ENCODE assay signal across 8 cellular contexts in genomic region chr17:66713533-66714042, GRCh38.
DNase-seq lines count a peak whose midpoint lies in the region; ATAC-seq and TF ChIP-seq lines count a peak whose summit lies in the region.

No MANE protein-coding gene starts in this region.

- H3K4me3 ChIP-seq in GM06990 (replicated peaks; ENCODE audit: low read depth, low read length), result no peak overlapping the region
- H3K4me3 ChIP-seq in colonic mucosa, result no peak overlapping the region

- H3K36me3 Mint-ChIP-seq in WTC11 (no peaks in the 10 kb centered on the region), chondrocyte (ENCODE audit: low read depth) (peaks cover 4% of the 10 kb centered on the region)

- H3K27me3 Mint-ChIP-seq in WTC11 (ENCODE audit: low read depth) (no peaks in the 10 kb centered on the region), chondrocyte (ENCODE audit: low read depth) (no peaks in the 10 kb centered on the region)

- H3K4me1 Mint-ChIP-seq in WTC11 (peaks cover 77% of the 10 kb centered on the region), chondrocyte (ENCODE audit: low read depth) (peaks cover 39% of the 10 kb centered on the region)

- no peaks in the 10 kb centered on the region for H3K9me3 ChIP-seq in colonic mucosa

- ATAC-seq in GM19328 (IDR thresholded peaks at IDR 0.05; ENCODE audit: unreplicated experiment) (peak; percentile 65), HG03139 (IDR thresholded peaks at IDR 0.05; ENCODE audit: unreplicated experiment) (peak; percentile 68), WTC11 (no peak)

- peak overlapping the region in 1 of 2 donors; percentile 76 for H3K9ac ChIP-seq in colonic mucosa (ENCODE audit: low read depth in 2 of 2, low read length in 2 of 2)

- H3K4me3 Mint-ChIP-seq in WTC11 (no peak overlapping the region), chondrocyte (ENCODE audit: unreplicated experiment) (no peak overlapping the region)

- CTCF ChIA-PET in WTC11 (lab: Charles Lee), result interaction anchor here (1.0 to 2.2 kb wide), 10 partner anchors 8 to 512 kb away, joined by 3 to 11 read pairs (median 4); no protein-coding TSS in a partner anchor

- peak; percentile 65 for DNase-seq in GM06990 (ENCODE audit: extremely low read depth, insufficient read length)
- DNase-seq in colonic mucosa, result no peak
- no peak for DNase-seq in A172 (ENCODE audit: low spot score)
- DNase-seq in NCI-H2029 (lab: John Stamatoyannopoulos, UW), result no peak
- DNase-seq in WTC11 (ENCODE audit: low spot score), result no peak
- no peak for DNase-seq in chondrocyte (ENCODE audit: low spot score)

- H3K4me1 ChIP-seq in colonic mucosa, result peaks cover 10% of the 10 kb centered on the region

- POLR2A ChIA-PET in WTC11 (lab: Charles Lee), result no interaction called here

- H3K27ac ChIP-seq in colonic mucosa, result peak overlapping the region; percentile 81

- TF ChIP-seq CTCF in GM06990 (IDR thresholded peaks at IDR 0.05; ENCODE audit: insufficient read depth, low read length, poor library complexity, severe bottlenecking) (no peak), colonic mucosa (IDR thresholded peaks at IDR 0.05) (no peak), WTC11 (IDR thresholded peaks at IDR 0.05) (no peak), chondrocyte (IDR thresholded peaks at IDR 0.05) (no peak)

- H3K36me3 ChIP-seq in GM06990 (ENCODE audit: control insufficient read depth, insufficient read depth, low read length) (no peaks in the 10 kb centered on the region), colonic mucosa (no peaks in the 10 kb centered on the region)

- no peaks in the 10 kb centered on the region for H3K27me3 ChIP-seq in GM06990 (replicated peaks; ENCODE audit: control insufficient read depth, insufficient read depth, low read length)
- no peaks in the 10 kb centered on the region for H3K27me3 ChIP-seq in colonic mucosa

- intact Hi-C loops in colonic mucosa (cut with DNase I), result loop anchor here (2.0 kb wide), 1 partner anchor 193 kb away; no protein-coding TSS in a partner anchor

- H3K9me3 Mint-ChIP-seq in WTC11, result no peaks in the 10 kb centered on the region
- H3K9me3 Mint-ChIP-seq in chondrocyte (ENCODE audit: low read depth), result no peaks in the 10 kb centered on the region

- H3K27ac Mint-ChIP-seq in WTC11, result no peak overlapping the region
- H3K27ac Mint-ChIP-seq in chondrocyte (ENCODE audit: unreplicated experiment), result no peak overlapping the region

TF ChIP-seq in WTC11, 78 proteins besides CTCF, POLR2A, EP300 and RAD21:
- TF ChIP-seq TP53 (CRISPR knock-in tag; IDR thresholded peaks at IDR 0.05), result no peak
- TF ChIP-seq ZNF423 (CRISPR knock-in tag; IDR thresholded peaks at IDR 0.05), result no peak
- TF ChIP-seq ETV6 (CRISPR knock-in tag; IDR thresholded peaks at IDR 0.05), result no peak
- no peak for TF ChIP-seq ZMAT4 (CRISPR knock-in tag; IDR thresholded peaks at IDR 0.05)
- no peak for TF ChIP-seq E2F5 (CRISPR knock-in tag; IDR thresholded peaks at IDR 0.05)
- no peak for TF ChIP-seq KAT7 (CRISPR knock-in tag; IDR thresholded peaks at IDR 0.05; ENCODE audit: borderline replicate concordance)
- TF ChIP-seq RELA (CRISPR knock-in tag; IDR thresholded peaks at IDR 0.05; ENCODE audit: borderline replicate concordance), result no peak
- no peak for TF ChIP-seq TEAD4 (CRISPR knock-in tag; IDR thresholded peaks at IDR 0.05)
- TF ChIP-seq ATF2 (CRISPR knock-in tag; IDR thresholded peaks at IDR 0.05; ENCODE audit: borderline replicate concordance, low read depth), result no peak
- no peak for TF ChIP-seq NR1H2 (CRISPR knock-in tag; IDR thresholded peaks at IDR 0.05)
- TF ChIP-seq ATF1 (CRISPR knock-in tag; IDR thresholded peaks at IDR 0.05), result no peak
